Comparison of ENCODE assay signal across 1 cellular context in the genomic region with DNA sequence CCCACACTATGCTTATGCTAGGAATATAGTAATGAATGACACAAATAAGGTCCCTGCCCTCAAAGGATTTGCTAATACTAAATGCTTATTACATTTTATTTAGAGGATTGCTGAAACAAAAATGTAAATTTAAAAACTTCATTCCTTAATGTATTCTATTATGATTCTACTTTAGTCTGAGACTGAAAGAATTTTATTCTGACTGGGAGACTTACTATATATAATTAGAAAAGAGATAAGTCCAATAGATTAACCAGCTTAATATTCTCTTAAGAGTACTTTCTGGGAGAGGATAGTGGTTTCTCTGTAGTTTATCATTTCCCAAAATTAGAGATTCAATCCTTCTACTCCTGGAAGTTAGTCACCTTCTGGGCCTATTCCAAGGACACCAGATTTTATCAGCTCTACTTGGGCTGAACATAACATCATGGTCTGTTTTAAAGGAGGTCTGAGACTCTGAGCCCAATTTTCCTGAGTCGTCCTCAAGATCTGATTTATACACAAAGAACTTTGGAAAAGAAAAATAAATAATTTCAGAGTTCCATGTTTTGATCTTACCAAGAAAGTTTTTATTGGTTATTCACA.
TF ChIP-seq lines count a peak whose summit lies in the region.

No MANE protein-coding gene starts in this region.

TF ChIP-seq in IMR-90, 13 proteins besides CTCF, POLR2A, EP300 and RAD21:
- TF ChIP-seq MAZ (IDR thresholded peaks at IDR 0.05; ENCODE audit: borderline replicate concordance, low read depth, low read length) (no peak), SMC3 (IDR thresholded peaks at IDR 0.05; ENCODE audit: low read depth, low read length) (no peak), RCOR1 (IDR thresholded peaks at IDR 0.05; ENCODE audit: insufficient replicate concordance, low read length) (no peak), CHD1 (IDR thresholded peaks at IDR 0.05; ENCODE audit: low read depth, low read length) (no peak), CEBPB (IDR thresholded peaks at IDR 0.05; ENCODE audit: low read depth, low read length) (no peak), RFX5 (IDR thresholded peaks at IDR 0.05; ENCODE audit: low read depth, low read length) (no peak), MAFK (IDR thresholded peaks at IDR 0.05; ENCODE audit: low read depth, low read length) (no peak), FOS (IDR thresholded peaks at IDR 0.05; ENCODE audit: low read depth, low read length) (no peak), BHLHE40 (IDR thresholded peaks at IDR 0.05; ENCODE audit: low read depth, low read length) (no peak), MXI1 (IDR thresholded peaks at IDR 0.05; ENCODE audit: borderline replicate concordance, low read depth, low read length) (no peak), NFE2L2 (IDR thresholded peaks at IDR 0.05; ENCODE audit: low read depth, low read length) (no peak)
- TF ChIP-seq, protein P1, sequence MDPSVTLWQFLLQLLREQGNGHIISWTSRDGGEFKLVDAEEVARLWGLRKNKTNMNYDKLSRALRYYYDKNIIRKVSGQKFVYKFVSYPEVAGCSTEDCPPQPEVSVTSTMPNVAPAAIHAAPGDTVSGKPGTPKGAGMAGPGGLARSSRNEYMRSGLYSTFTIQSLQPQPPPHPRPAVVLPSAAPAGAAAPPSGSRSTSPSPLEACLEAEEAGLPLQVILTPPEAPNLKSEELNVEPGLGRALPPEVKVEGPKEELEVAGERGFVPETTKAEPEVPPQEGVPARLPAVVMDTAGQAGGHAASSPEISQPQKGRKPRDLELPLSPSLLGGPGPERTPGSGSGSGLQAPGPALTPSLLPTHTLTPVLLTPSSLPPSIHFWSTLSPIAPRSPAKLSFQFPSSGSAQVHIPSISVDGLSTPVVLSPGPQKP (IDR thresholded peaks at IDR 0.05; ENCODE audit: borderline replicate concordance, low read depth, low read length) = no peak
- TF ChIP-seq, protein P2, sequence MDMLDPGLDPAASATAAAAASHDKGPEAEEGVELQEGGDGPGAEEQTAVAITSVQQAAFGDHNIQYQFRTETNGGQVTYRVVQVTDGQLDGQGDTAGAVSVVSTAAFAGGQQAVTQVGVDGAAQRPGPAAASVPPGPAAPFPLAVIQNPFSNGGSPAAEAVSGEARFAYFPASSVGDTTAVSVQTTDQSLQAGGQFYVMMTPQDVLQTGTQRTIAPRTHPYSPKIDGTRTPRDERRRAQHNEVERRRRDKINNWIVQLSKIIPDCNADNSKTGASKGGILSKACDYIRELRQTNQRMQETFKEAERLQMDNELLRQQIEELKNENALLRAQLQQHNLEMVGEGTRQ (IDR thresholded peaks at IDR 0.05; ENCODE audit: low read depth, low read length) = no peak
TF ChIP-seq in IMR-90: peak in this region for 0.
